8 cellular contexts compared by ENCODE assay signal in genomic region chr11:3824714-3825472, GRCh38.
DNase-seq lines count a peak whose midpoint lies in the region; ATAC-seq lines count a peak whose summit lies in the region.

No MANE protein-coding gene starts in this region.

- ATAC-seq in GM19438 (IDR thresholded peaks at IDR 0.05; ENCODE audit: low read depth, unreplicated experiment) (peak; percentile 87), HG03558 (IDR thresholded peaks at IDR 0.05; ENCODE audit: extremely low read depth, unreplicated experiment) (peak; percentile 56)

- peak; percentile 49 for DNase-seq in COLO668 (lab: John Stamatoyannopoulos, UW; ENCODE audit: unreplicated experiment)
- DNase-seq in T-helper 2 cell: peak; percentile 51 to 81 (median 73)
- DNase-seq in anterior cingulate cortex (lab: John Stamatoyannopoulos, UW): peak in 30 of 58 donors; percentile 12 to 66 (median 38)
- peak; percentile 93 for DNase-seq in islet precursor cell
- DNase-seq in stimulated activated CD4-positive, alpha-beta T cell treated with anti-CD3 and anti-CD28 coated beads, TNF-alpha, amount 100 ng/mL, for 24 hours (ENCODE audit: low read depth in 3 of 3): peak; percentile 67 to 81 (median 74)
- no peak for DNase-seq in HK-2 (ENCODE audit: unreplicated experiment)
